ENCODE assay signal across 4 cellular contexts in genomic region chr19:15774159-15774558, GRCh38. TPM values are rescaled to one million over a fixed set of nuclear protein-coding genes. Genes with fewer than 3 reads are reported as not detected.
"Had no signal": no experiment of that assay in that cellular context is flagged by ENCODE, and none has a peak within 500 bp of the region (broad histone marks: within the 10 kb centered on the region; RNA-seq: fewer than 3 reads in every experiment).

No MANE protein-coding gene starts in this region.

RNA-seq across cellular contexts. Expression of gene OR10H5, which starts 13.3 kb away (rescaled TPM):
- total RNA-seq: LHCN-M2, M059J, MCF 10A, NCI-H460 had no signal

RNA-seq across cellular contexts. Expression of gene OR10H3, which starts 36.4 kb away (rescaled TPM):
- total RNA-seq: LHCN-M2, M059J, MCF 10A, NCI-H460 had no signal

RNA-seq across cellular contexts. Expression of gene OR10H1, which starts 41.3 kb away (rescaled TPM):
- total RNA-seq: LHCN-M2, M059J, MCF 10A, NCI-H460 had no signal

RNA-seq across cellular contexts. Expression of gene OR10H2, which starts 46.3 kb away (rescaled TPM):
- total RNA-seq: LHCN-M2, M059J, MCF 10A, NCI-H460 had no signal
